ENCODE assay signal across 15 cellular contexts in genomic region chr6:52904562-52905279, GRCh38. TPM values are rescaled to one million over a fixed set of nuclear protein-coding genes. Genes with fewer than 3 reads are reported as not detected.
DNase-seq lines count a peak whose midpoint lies in the region; ATAC-seq, FAIRE-seq and TF ChIP-seq lines count a peak whose summit lies in the region.
"Had no signal": no experiment of that assay in that cellular context is flagged by ENCODE, and none has a peak within 500 bp of the region (broad histone marks: within the 10 kb centered on the region; RNA-seq: fewer than 3 reads in every experiment).

No MANE protein-coding gene starts in this region.

- H3K9ac ChIP-seq in DND-41 (ENCODE audit: low read depth, low read length) (no peak overlapping the region), astrocyte (ENCODE audit: low read length) (no peak overlapping the region)

- H3K4me2 ChIP-seq in DND-41 (ENCODE audit: insufficient read depth, low read length) (no peak overlapping the region), astrocyte (ENCODE audit: low read length) (no peak overlapping the region)

- H3K36me3 ChIP-seq in DND-41 (ENCODE audit: insufficient read depth, low read length) (no peaks in the 10 kb centered on the region), astrocyte (ENCODE audit: insufficient read depth, low read length) (no peaks in the 10 kb centered on the region), left lung (no peaks in the 10 kb centered on the region)
- H3K36me3 ChIP-seq: thoracic aorta had no signal

- intact Hi-C loops in left lung (cut with DNase I) = no loop called here

- peak; percentile 13 for DNase-seq in DND-41
- peak; percentile 16 for DNase-seq in HT-29 (ENCODE audit: low spot score)
- no peak for DNase-seq in astrocyte (ENCODE audit: low read depth)
- DNase-seq in left lung = no peak
- no peak for DNase-seq in stimulated activated CD4-positive, alpha-beta T cell treated with anti-CD3 and anti-CD28 coated beads, Interleukin-4, amount 100 ng/mL, for 24 hours
- DNase-seq in cerebellum (ENCODE audit: low spot score) = no peak
- no peak for DNase-seq in activated naive CD8-positive, alpha-beta T cell treated with anti-CD3 and anti-CD28 coated beads for 36 hours
- DNase-seq: effector CD8-positive, alpha-beta T cell; midbrain; NCI-H1105; stimulated activated CD4-positive, alpha-beta T cell treated with anti-CD3 and anti-CD28 coated beads, Interleukin-12 subunit alpha, Interleukin-12 subunit beta, amount 100 ng/mL, for 4 hours had no signal

- no peaks in the 10 kb centered on the region for H4K20me1 ChIP-seq in DND-41 (ENCODE audit: insufficient read depth, low read length)
- no peaks in the 10 kb centered on the region for H4K20me1 ChIP-seq in astrocyte (ENCODE audit: insufficient read depth, low read length)

- H3K4me1 ChIP-seq in DND-41 (ENCODE audit: insufficient read depth, low read length) = no peaks in the 10 kb centered on the region
- no peaks in the 10 kb centered on the region for H3K4me1 ChIP-seq in astrocyte (ENCODE audit: insufficient read depth, low read length)
- H3K4me1 ChIP-seq in left lung = no peaks in the 10 kb centered on the region

- no peaks in the 10 kb centered on the region for H3K4me1 Mint-ChIP-seq in astrocyte (ENCODE audit: low read depth, unreplicated experiment)
- no peaks in the 10 kb centered on the region for H3K4me1 Mint-ChIP-seq in activated naive CD8-positive, alpha-beta T cell treated with anti-CD3 and anti-CD28 coated beads for 36 hours

- no peaks in the 10 kb centered on the region for H3K9me3 Mint-ChIP-seq in astrocyte (ENCODE audit: unreplicated experiment)
- no peaks in the 10 kb centered on the region for H3K9me3 Mint-ChIP-seq in activated naive CD8-positive, alpha-beta T cell treated with anti-CD3 and anti-CD28 coated beads for 36 hours
- H3K9me3 Mint-ChIP-seq: activated T-helper 1 cell treated with anti-CD3 and anti-CD28 coated beads, Interleukin-12 subunit alpha, Interleukin-12 subunit beta, Interleukin-2, Interleukin-4 antibody, amounts not matched to agents 30 ng/mL and 10 ng/mL and 1 ng/mL, durations not matched to agents 14 hours and 24 hours and 36 hours had no signal

- H3K4me3 Mint-ChIP-seq in astrocyte (ENCODE audit: unreplicated experiment) = no peak overlapping the region
- H3K4me3 Mint-ChIP-seq in activated naive CD8-positive, alpha-beta T cell treated with anti-CD3 and anti-CD28 coated beads for 36 hours = no peak overlapping the region
- H3K4me3 Mint-ChIP-seq: activated T-helper 1 cell treated with anti-CD3 and anti-CD28 coated beads, Interleukin-12 subunit alpha, Interleukin-12 subunit beta, Interleukin-2, Interleukin-4 antibody, amounts not matched to agents 30 ng/mL and 10 ng/mL and 1 ng/mL, durations not matched to agents 14 hours and 24 hours and 36 hours had no signal

- peak; percentile 76 for ATAC-seq in DND-41 (ENCODE audit: insufficient read depth, low read depth)
- ATAC-seq in left lung = peak; percentile 55
- no peak for ATAC-seq in HG03565 (IDR thresholded peaks at IDR 0.05; ENCODE audit: unreplicated experiment)

- H3K27me3 ChIP-seq in DND-41 (ENCODE audit: insufficient read depth, low read length, poor library complexity) = peaks cover 3% of the 10 kb centered on the region
- no peaks in the 10 kb centered on the region for H3K27me3 ChIP-seq in astrocyte (ENCODE audit: insufficient read depth, low read length)
- H3K27me3 ChIP-seq in left lung = no peaks in the 10 kb centered on the region

- no peaks in the 10 kb centered on the region for H3K79me2 ChIP-seq in DND-41 (ENCODE audit: insufficient read depth, low read length)
- no peaks in the 10 kb centered on the region for H3K79me2 ChIP-seq in astrocyte (ENCODE audit: insufficient read depth, low read length)

- FAIRE-seq in astrocyte (lab: Jason Lieb, UNC) = no peak

- H3K9me3 ChIP-seq in DND-41 (ENCODE audit: insufficient read depth, low read length, severe bottlenecking) (no peaks in the 10 kb centered on the region), astrocyte (ENCODE audit: insufficient read depth, low read depth, low read length) (no peaks in the 10 kb centered on the region), left lung (no peaks in the 10 kb centered on the region)
- H3K9me3 ChIP-seq: thoracic aorta had no signal

- peaks cover 16% of the 10 kb centered on the region for H3K27me3 Mint-ChIP-seq in astrocyte (ENCODE audit: low read depth, unreplicated experiment)
- peaks cover 11% of the 10 kb centered on the region for H3K27me3 Mint-ChIP-seq in activated naive CD8-positive, alpha-beta T cell treated with anti-CD3 and anti-CD28 coated beads for 36 hours

- no peaks in the 10 kb centered on the region for H3K36me3 Mint-ChIP-seq in astrocyte (ENCODE audit: low read depth, unreplicated experiment)
- H3K36me3 Mint-ChIP-seq in activated naive CD8-positive, alpha-beta T cell treated with anti-CD3 and anti-CD28 coated beads for 36 hours = no peaks in the 10 kb centered on the region

- H3K4me3 ChIP-seq in DND-41 (ENCODE audit: low read depth in 1 of 2, low read length in 2 of 2) (no peak overlapping the region), astrocyte (ENCODE audit: insufficient read depth, low read depth, low read length) (no peak overlapping the region), left lung (no peak overlapping the region)
- H3K4me3 ChIP-seq: SK-N-MC, thoracic aorta had no signal

- H2AFZ ChIP-seq in DND-41 (ENCODE audit: low read depth, low read length) (no peak overlapping the region), astrocyte (ENCODE audit: low read depth, low read length) (peak overlapping the region; percentile 24)

- H3K27ac ChIP-seq in DND-41 (ENCODE audit: low read length) = no peak overlapping the region
- no peak overlapping the region for H3K27ac ChIP-seq in astrocyte (ENCODE audit: low read depth, low read length)
- no peak overlapping the region for H3K27ac ChIP-seq in left lung
- H3K27ac ChIP-seq: SK-N-MC, thoracic aorta had no signal

- H3K27ac Mint-ChIP-seq in astrocyte (ENCODE audit: unreplicated experiment) = no peak overlapping the region
- no peak overlapping the region for H3K27ac Mint-ChIP-seq in activated naive CD8-positive, alpha-beta T cell treated with anti-CD3 and anti-CD28 coated beads for 36 hours
- H3K27ac Mint-ChIP-seq: activated T-helper 1 cell treated with anti-CD3 and anti-CD28 coated beads, Interleukin-12 subunit alpha, Interleukin-12 subunit beta, Interleukin-2, Interleukin-4 antibody, amounts not matched to agents 30 ng/mL and 10 ng/mL and 1 ng/mL, durations not matched to agents 14 hours and 24 hours and 36 hours had no signal

- TF ChIP-seq CTCF in DND-41 (IDR thresholded peaks at IDR 0.05; ENCODE audit: borderline replicate concordance, extremely low read depth, low read length, poor library complexity, severe bottlenecking) (peak; percentile 48), astrocyte (IDR thresholded peaks at IDR 0.05; ENCODE audit: insufficient read depth, low read depth, low read length) (no peak), left lung (IDR thresholded peaks at IDR 0.05) (no peak)

RNA-seq across cellular contexts. Expression of gene GSTA3, which starts 4.8 kb away (rescaled TPM):
- not detected in 2 replicates for total RNA-seq in HT-29 (2014; rRNA removed; shearing (Covaris generic))
- total RNA-seq in astrocyte = not detected in 2 replicates
- total RNA-seq in left lung = under 1 TPM in 1 of 2 donors, not detected in 1; 0.50 TPM
- total RNA-seq in cerebellum = not detected
- total RNA-seq in activated naive CD8-positive, alpha-beta T cell treated with anti-CD3 and anti-CD28 coated beads for 36 hours = not detected
- total RNA-seq: activated T-helper 1 cell treated with anti-CD3 and anti-CD28 coated beads, Interleukin-12 subunit alpha, Interleukin-12 subunit beta, Interleukin-2, Interleukin-4 antibody, amounts not matched to agents 30 ng/mL and 10 ng/mL and 1 ng/mL, durations not matched to agents 14 hours and 24 hours and 36 hours; thoracic aorta had no signal

Comparison
In these comparisons a context has a peak if more than half of its experiments do, and no peak if none do; other contexts are left out.
1. DNase-seq: peak in DND-41 (single experiment) and HT-29 (single experiment); none in astrocyte (single experiment), left lung (0 of 2), stimulated activated CD4-positive, alpha-beta T cell treated with anti-CD3 and anti-CD28 coated beads, Interleukin-4, amount 100 ng/mL, for 24 hours (single experiment), cerebellum (single experiment) and activated naive CD8-positive, alpha-beta T cell treated with anti-CD3 and anti-CD28 coated beads for 36 hours (single experiment).